Comparison of ENCODE assay signal across 27 cellular contexts in the genomic region with DNA sequence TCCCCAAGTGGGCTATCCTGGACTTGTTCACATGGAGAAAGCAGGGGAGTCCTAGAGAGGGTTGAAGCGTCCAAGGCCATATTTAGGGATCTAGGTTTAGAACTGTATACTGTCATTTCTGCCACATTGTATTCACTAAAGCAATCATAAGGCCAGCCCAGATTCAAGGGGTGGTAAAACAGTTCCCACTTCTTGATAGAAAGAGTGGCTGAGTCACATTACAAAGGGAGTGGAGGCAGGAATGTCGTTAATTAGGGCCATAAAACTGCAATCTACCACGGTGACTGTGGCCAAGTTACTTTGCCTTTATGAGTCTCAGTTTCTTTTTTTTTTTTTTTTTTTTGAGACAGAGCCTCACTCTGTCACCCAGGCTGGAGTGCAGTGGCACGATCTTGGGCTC. TPM values are rescaled to one million over a fixed set of nuclear protein-coding genes. Genes with fewer than 3 reads are reported as not detected.
DNase-seq lines count a peak whose midpoint lies in the region; ATAC-seq, FAIRE-seq and TF ChIP-seq lines count a peak whose summit lies in the region.
"Had no signal": no experiment of that assay in that cellular context is flagged by ENCODE, and none has a peak within 500 bp of the region (broad histone marks: within the 10 kb centered on the region; RNA-seq: fewer than 3 reads in every experiment).

No MANE protein-coding gene starts in this region.

- no peak for TF ChIP-seq CTCF in K562 (IDR thresholded peaks at IDR 0.05 in 2 of 3, conservative IDR thresholded peaks at IDR 0.05 in 1 of 3; ENCODE audit: insufficient read depth in 2 of 3, low read depth in 1 of 3, low read length in 3 of 3)
- no peak for TF ChIP-seq CTCF in mammary epithelial cell (conservative IDR thresholded peaks at IDR 0.05 in 1 of 2, IDR thresholded peaks at IDR 0.05 in 1 of 2; ENCODE audit: extremely low read depth in 1 of 2, insufficient read depth in 1 of 2, low read depth in 1 of 2, low read length in 2 of 2)

- no peaks in the 10 kb centered on the region for H3K36me3 ChIP-seq in K562 (ENCODE audit: control insufficient read depth, insufficient read depth, low read length)
- H3K36me3 ChIP-seq in mucosa of rectum (ENCODE audit: control insufficient read depth in 2 of 2, insufficient read depth in 2 of 2, low read length in 2 of 2) = no peaks in the 10 kb centered on the region
- no peaks in the 10 kb centered on the region for H3K36me3 ChIP-seq in mammary epithelial cell (ENCODE audit: insufficient read depth, low read length)
- H3K36me3 ChIP-seq: BLaER1 treated with 17β-estradiol and CSF1 and Interleukin-3, amounts not matched to agents 10 nM and 100 nM; gastrocnemius medialis; MG63; neutrophil; uterus had no signal

- 36% methylated on average over 4 of the region's 4 CpGs for WGBS in K562 (ENCODE audit: insufficient coverage, low coverage, missing lambda C conversion rate)
- WGBS in mammary epithelial cell (ENCODE audit: low coverage, missing lambda C conversion rate) = 79% methylated on average over 3 of the region's 4 CpGs

- H3K36me3 Mint-ChIP-seq in activated naive CD4-positive, alpha-beta T cell treated with anti-CD3 and anti-CD28 coated beads for 36 hours (ENCODE audit: low read depth) = no peaks in the 10 kb centered on the region
- H3K36me3 Mint-ChIP-seq: IgD-negative memory B cell had no signal

- H3K4me3 Mint-ChIP-seq in activated naive CD4-positive, alpha-beta T cell treated with anti-CD3 and anti-CD28 coated beads for 36 hours = no peak overlapping the region
- H3K4me3 Mint-ChIP-seq: activated T-cell treated with anti-CD3 and anti-CD28 coated beads, Interleukin-2, amount 50 U/mL, for 24 hours; IgD-negative memory B cell; T-helper 1 cell treated with Interleukin-12 subunit alpha and Interleukin-12 subunit beta and Interleukin-4 antibody, amounts not matched to agents 30 μg/mL and 1 μg/mL, for 36 hours had no signal

- H3K4me2 ChIP-seq in K562 (ENCODE audit: insufficient read depth, low read length) = no peak overlapping the region
- H3K4me2 ChIP-seq in mammary epithelial cell (ENCODE audit: insufficient read depth, low read depth, low read length) = no peak overlapping the region
- H3K4me2 ChIP-seq: BLaER1 treated with 17β-estradiol and CSF1 and Interleukin-3, amounts not matched to agents 10 nM and 100 nM; smooth muscle cell had no signal

- no peaks in the 10 kb centered on the region for H4K20me1 ChIP-seq in K562 (replicated peaks; ENCODE audit: control insufficient read depth, insufficient read depth, low read length)
- H4K20me1 ChIP-seq in mammary epithelial cell (ENCODE audit: insufficient read depth, low read length) = no peaks in the 10 kb centered on the region
- H4K20me1 ChIP-seq: BLaER1 treated with 17β-estradiol and CSF1 and Interleukin-3, amounts not matched to agents 10 nM and 100 nM had no signal

- H3K27ac ChIP-seq in K562 (ENCODE audit: extremely low read depth, low read depth, low read length) = no peak overlapping the region
- H3K27ac ChIP-seq in mucosa of rectum (ENCODE audit: low read depth in 2 of 2, low read length in 2 of 2) = peak overlapping the region; percentile 93
- no peak overlapping the region for H3K27ac ChIP-seq in mammary epithelial cell (ENCODE audit: insufficient read depth, low read depth, low read length)
- H3K27ac ChIP-seq: BLaER1 treated with 17β-estradiol and CSF1 and Interleukin-3, amounts not matched to agents 10 nM and 100 nM; body of pancreas; gastrocnemius medialis; neutrophil; uterus had no signal

- FAIRE-seq in K562 (lab: Jason Lieb, UNC) = no peak
- FAIRE-seq: GM12892 had no signal

- H3K4me1 ChIP-seq in K562 (replicated peaks in 1 of 2; ENCODE audit: control insufficient read depth in 2 of 2, insufficient read depth in 2 of 2, low read length in 2 of 2) (peaks cover 4 to 5% of the 10 kb centered on the region in 2 experiments; a peak in 3 of 5 replicates), mucosa of rectum (ENCODE audit: control insufficient read depth in 2 of 2, insufficient read depth in 2 of 2, low read length in 2 of 2) (peaks cover 7 to 26% of the 10 kb centered on the region in 2 donors), mammary epithelial cell (ENCODE audit: insufficient read depth, low read length) (no peaks in the 10 kb centered on the region)
- H3K4me1 ChIP-seq: body of pancreas, gastrocnemius medialis, uterus had no signal

- CTCF ChIA-PET in HEK293T (lab: Yijun Ruan, JAX) (interaction anchor here (0.6 to 5.9 kb wide), 3 partner anchors 8 to 170 kb away, joined by 3 to 32 read pairs (median 3); no protein-coding TSS in a partner anchor), K562 (lab: Yijun Ruan, JAX; ENCODE audit: low intra/inter-chr PET ratio) (no interaction called here), mammary epithelial cell (lab: Charles Lee; ENCODE audit: low non-redundant PET) (interaction anchor here (0.6 kb wide), 1 partner anchor 9 kb away, joined by 4 read pairs; no protein-coding TSS in a partner anchor)
- CTCF ChIA-PET in activated naive CD4-positive, alpha-beta T cell treated with anti-CD3 and anti-CD28 coated beads for 36 hours (lab: Charles Lee) = interaction anchor here (0.6 to 3.7 kb wide), 2 partner anchors 9 to 143 kb away, joined by 4 to 23 read pairs; no protein-coding TSS in a partner anchor

- H3K27me3 ChIP-seq in K562 (ENCODE audit: control insufficient read depth in 2 of 2, insufficient read depth in 2 of 2, low read length in 2 of 2) (no peaks in the 10 kb centered on the region), mucosa of rectum (ENCODE audit: control insufficient read depth in 2 of 2, insufficient read depth in 2 of 2, low read length in 2 of 2) (no peaks in the 10 kb centered on the region), mammary epithelial cell (ENCODE audit: insufficient read depth, low read length) (no peaks in the 10 kb centered on the region)
- H3K27me3 ChIP-seq: BLaER1 treated with 17β-estradiol and CSF1 and Interleukin-3, amounts not matched to agents 10 nM and 100 nM; body of pancreas; MG63; uterus had no signal

- dilution Hi-C loops in mammary epithelial cell (cut with HindIII; ENCODE audit: low sequenced_read_pairs) = no loop called here

- TF ChIP-seq POLR2A in K562 (conservative IDR thresholded peaks at IDR 0.05) = no peak

- intact Hi-C loops in K562 (cut with micrococcal nuclease) (no loop called here), mammary epithelial cell (cut with micrococcal nuclease) (no loop called here)
- intact Hi-C loops in activated naive CD4-positive, alpha-beta T cell treated with anti-CD3 and anti-CD28 coated beads for 36 hours (cut with micrococcal nuclease) = no loop called here

- peaks cover 1% of the 10 kb centered on the region for H3K4me1 Mint-ChIP-seq in activated naive CD4-positive, alpha-beta T cell treated with anti-CD3 and anti-CD28 coated beads for 36 hours (ENCODE audit: low read depth)

- no peak overlapping the region for H3K4me3 ChIP-seq in K562
- peak overlapping the region; percentile 17 to 37 for H3K4me3 ChIP-seq in mucosa of rectum (ENCODE audit: low read length in 2 of 2)
- no peak overlapping the region for H3K4me3 ChIP-seq in mammary epithelial cell (replicated peaks in 1 of 3; ENCODE audit: insufficient read depth in 1 of 3, low read depth in 2 of 3, low read length in 3 of 3)
- H3K4me3 ChIP-seq: BLaER1 treated with 17β-estradiol and CSF1 and Interleukin-3, amounts not matched to agents 10 nM and 100 nM; body of pancreas; gastrocnemius medialis; MG63; smooth muscle cell; uterus had no signal

- no peak for TF ChIP-seq EP300 in K562 (IDR thresholded peaks at IDR 0.05; ENCODE audit: low read length)

- peak; percentile 33 for DNase-seq in A172 (ENCODE audit: low spot score)
- no peak for DNase-seq in HEK293T (ENCODE audit: extremely low spot score)
- DNase-seq in K562 (ENCODE audit: extremely low read depth in 1 of 4, low spot score in 3 of 4) = no peak
- DNase-seq in activated naive CD4-positive, alpha-beta T cell treated with anti-CD3 and anti-CD28 coated beads for 36 hours = no peak
- DNase-seq in mammary epithelial cell = no peak
- no peak for DNase-seq in medulla oblongata (ENCODE audit: extremely low spot score)
- DNase-seq: activated CD4-positive, alpha-beta T cell treated with anti-CD3 and anti-CD28 coated beads for 4 hours; activated CD8-positive, alpha-beta memory T cell treated with anti-CD3 and anti-CD28 coated beads for 24 hours; activated gamma-delta T cell treated with Interleukin-2 at 50 U/mL for 16 hours; activated T-cell treated with anti-CD3 and anti-CD28 coated beads, Interleukin-2, amount 50 U/mL, for 24 hours; body of pancreas; effector CD4-positive, alpha-beta T cell; gastrocnemius medialis; HCEC 1CT; NCI-H146; NCI-H510A; NK-92 treated with Interleukin-12 subunit alpha and Interleukin-12 subunit beta, amount 100 ng/mL, for 24 hours; uterus had no signal

- H3K27ac Mint-ChIP-seq in activated naive CD4-positive, alpha-beta T cell treated with anti-CD3 and anti-CD28 coated beads for 36 hours = no peak overlapping the region
- H3K27ac Mint-ChIP-seq: activated T-cell treated with anti-CD3 and anti-CD28 coated beads, Interleukin-2, amount 50 U/mL, for 24 hours; IgD-negative memory B cell; T-helper 1 cell treated with Interleukin-12 subunit alpha and Interleukin-12 subunit beta and Interleukin-4 antibody, amounts not matched to agents 30 μg/mL and 1 μg/mL, for 36 hours had no signal

- H3K27me3 Mint-ChIP-seq in activated naive CD4-positive, alpha-beta T cell treated with anti-CD3 and anti-CD28 coated beads for 36 hours (ENCODE audit: low read depth) = peaks cover 2% of the 10 kb centered on the region

- H3K9me3 Mint-ChIP-seq in activated naive CD4-positive, alpha-beta T cell treated with anti-CD3 and anti-CD28 coated beads for 36 hours = peaks cover 2% of the 10 kb centered on the region

- H3K9me1 ChIP-seq in K562 (ENCODE audit: control insufficient read depth, insufficient read depth, low read length) = no peaks in the 10 kb centered on the region

- no peak for TF ChIP-seq RAD21 in K562 (CRISPR knock-in tag; conservative IDR thresholded peaks at IDR 0.05 in 1 of 2, IDR thresholded peaks at IDR 0.05 in 1 of 2)

- POLR2A ChIA-PET in HEK293T (lab: Yijun Ruan, JAX) (interaction anchor here (1.2 kb wide), 1 partner anchor 9 kb away, joined by 8 read pairs; no protein-coding TSS in a partner anchor), K562 (lab: Yijun Ruan, JAX) (interaction anchor here (0.7 to 1.8 kb wide), 2 partner anchors 8 to 190 kb away, joined by 3 to 7 read pairs; no protein-coding TSS in a partner anchor)

- peak overlapping the region; percentile 10; the same call in 1 of the 2 replicates for H2AFZ ChIP-seq in K562 (ENCODE audit: low read depth, low read length)
- H2AFZ ChIP-seq in mammary epithelial cell (ENCODE audit: low read depth, low read length) = no peak overlapping the region

- ATAC-seq in K562 = no peak; the same call in 2 of the 3 replicates
- ATAC-seq in HG03108 (IDR thresholded peaks at IDR 0.05; ENCODE audit: unreplicated experiment) = no peak
- ATAC-seq: body of pancreas, gastrocnemius medialis had no signal

- H3K9ac ChIP-seq in K562 (ENCODE audit: insufficient read depth in 1 of 2, low read depth in 2 of 2, low read length in 2 of 2) (no peak overlapping the region), mucosa of rectum (ENCODE audit: low read depth in 1 of 2, low read length in 2 of 2) (peak overlapping the region; percentile 38 to 53), mammary epithelial cell (ENCODE audit: insufficient read depth, low read length) (no peak overlapping the region)
- H3K9ac ChIP-seq: BLaER1 treated with 17β-estradiol and CSF1 and Interleukin-3, amounts not matched to agents 10 nM and 100 nM had no signal

- BruUV-seq in K562 (replicated peaks; lab: Mats Ljungman, UMichigan) (no TSS peak), mammary epithelial cell (replicated peaks; lab: Mats Ljungman, UMichigan) (no TSS peak)

- H3K9me3 ChIP-seq in K562 (replicated peaks; ENCODE audit: control insufficient read depth, insufficient read depth, low read depth, low read length) (no peaks in the 10 kb centered on the region), mucosa of rectum (ENCODE audit: control insufficient read depth in 2 of 2, low read length in 2 of 2) (no peaks in the 10 kb centered on the region), mammary epithelial cell (replicated peaks; ENCODE audit: insufficient read depth, low read length) (no peaks in the 10 kb centered on the region)
- H3K9me3 ChIP-seq: body of pancreas, gastrocnemius medialis, MG63, neutrophil, uterus had no signal

- H3K79me2 ChIP-seq in K562 (ENCODE audit: control insufficient read depth, insufficient read depth, low read length) = no peaks in the 10 kb centered on the region
- H3K79me2 ChIP-seq in mammary epithelial cell (ENCODE audit: insufficient read depth, low read length) = no peaks in the 10 kb centered on the region

- in situ Hi-C loops in K562 (cut with MboI) (no loop called here), mammary epithelial cell (cut with MboI; ENCODE audit: low sequenced_read_pairs in 2 of 2) (no loop called here)

RNA-seq across cellular contexts. Expression of gene UBR2, which starts 7.4 kb away (rescaled TPM):
- 14.8 and 16.3 TPM in 2 replicates for total RNA-seq in A172 (2014; rRNA removed; shearing (Covaris generic))
- 40.5 and 114 TPM in 2 replicates for total RNA-seq in K562 (2011; cell fraction: chromatin; rRNA removed; ENCODE audit: low replicate concordance)
- total RNA-seq in K562 (2011; cell fraction: nucleolus; rRNA removed) = 20.5 and 25.0 TPM in 2 replicates
- total RNA-seq in K562 (2011; cell fraction: nucleoplasm; rRNA removed) = 44.1 and 48.8 TPM in 2 replicates
- total RNA-seq in K562 (2014; rRNA removed) (23.4 and 26.8 TPM in 2 replicates), K562 (2014; rRNA removed; fragmentation: Illumina TruSeq; extraction: Trizol) (38.9 and 41.3 TPM in 2 replicates), K562 (2015; rRNA removed; fragmentation: Illumina TruSeq; extraction: Trizol) (34.4 and 35.0 TPM in 2 replicates), K562 (2021) (33.5 and 35.3 TPM in 2 replicates), mammary epithelial cell (10 to 100 TPM; 23.8 to 31.3 TPM)
- polyA plus RNA-seq in K562 (2011; rRNA removed) (29.5 and 35.4 TPM in 2 replicates), K562 (2014; fragmentation: Illumina TruSeq; extraction: Trizol) (17.2 and 21.4 TPM in 2 replicates), K562 (2014; fragmentation: Nextera tagmentation; extraction: Ambion mirVana) (10 to 100 TPM in 1 of 2 experiments, 1 to 10 TPM in 1; 9.1 to 13.1 TPM), K562 (2014; rRNA removed) (14.7 and 16.4 TPM in 2 replicates), mammary epithelial cell (8.9 TPM)
- 8.0 and 17.6 TPM in 2 replicates for polyA plus RNA-seq in K562 (2011; cell fraction: cytosol; rRNA removed)
- 19.9 and 29.8 TPM in 2 replicates for polyA plus RNA-seq in K562 (2011; cell fraction: nucleus; rRNA removed)
- polyA plus RNA-seq in K562 (2012) = 15.1 and 17.7 TPM in 2 replicates
- 106 and 107 TPM in 2 replicates for polyA minus RNA-seq in K562 (2011; rRNA and poly(A)+ RNA removed)
- polyA minus RNA-seq in K562 (2011; cell fraction: cytosol; rRNA and poly(A)+ RNA removed) = 22.6 and 36.3 TPM in 2 replicates
- 19.1 and 36.5 TPM in 2 replicates for polyA minus RNA-seq in K562 (2011; cell fraction: nucleus; rRNA and poly(A)+ RNA removed)
- total RNA-seq in activated naive CD4-positive, alpha-beta T cell treated with anti-CD3 and anti-CD28 coated beads for 36 hours = 10 to 100 TPM; 23.1 to 23.5 TPM
- polyA minus RNA-seq in mammary epithelial cell = 10.1 TPM

Comparison
In these comparisons a context has a peak if more than half of its experiments do, and no peak if none do; other contexts are left out.
1. H3K27ac ChIP-seq: peak in mucosa of rectum (2 of 2); none in K562 (single experiment) and mammary epithelial cell (single experiment).
2. H3K4me3 ChIP-seq: peak in mucosa of rectum (2 of 2); none in K562 (single experiment) and mammary epithelial cell (0 of 3).
3. H3K9ac ChIP-seq: peak in mucosa of rectum (2 of 2); none in K562 (0 of 2) and mammary epithelial cell (single experiment).